In genomic region chr21:41908829-41909228, GRCh38 we compare ENCODE assay signal across 7 cellular contexts.
"Had no signal": no experiment of that assay in that cellular context is flagged by ENCODE, and none has a peak within 500 bp of the region (broad histone marks: within the 10 kb centered on the region; RNA-seq: fewer than 3 reads in every experiment).

No MANE protein-coding gene starts in this region.

- H2AFZ ChIP-seq: GM23338 had no signal

- H3K4me2 ChIP-seq: GM23338 had no signal

- DNase-seq: H9, HCEC 1CT, IMR-90 had no signal

- FAIRE-seq: H1, H54, HTR-8/SVneo had no signal

- ATAC-seq: GM23338 had no signal

- H3K4me3 ChIP-seq: GM23338 had no signal
